ENCODE assay signal across 13 cellular contexts in the genomic region with DNA sequence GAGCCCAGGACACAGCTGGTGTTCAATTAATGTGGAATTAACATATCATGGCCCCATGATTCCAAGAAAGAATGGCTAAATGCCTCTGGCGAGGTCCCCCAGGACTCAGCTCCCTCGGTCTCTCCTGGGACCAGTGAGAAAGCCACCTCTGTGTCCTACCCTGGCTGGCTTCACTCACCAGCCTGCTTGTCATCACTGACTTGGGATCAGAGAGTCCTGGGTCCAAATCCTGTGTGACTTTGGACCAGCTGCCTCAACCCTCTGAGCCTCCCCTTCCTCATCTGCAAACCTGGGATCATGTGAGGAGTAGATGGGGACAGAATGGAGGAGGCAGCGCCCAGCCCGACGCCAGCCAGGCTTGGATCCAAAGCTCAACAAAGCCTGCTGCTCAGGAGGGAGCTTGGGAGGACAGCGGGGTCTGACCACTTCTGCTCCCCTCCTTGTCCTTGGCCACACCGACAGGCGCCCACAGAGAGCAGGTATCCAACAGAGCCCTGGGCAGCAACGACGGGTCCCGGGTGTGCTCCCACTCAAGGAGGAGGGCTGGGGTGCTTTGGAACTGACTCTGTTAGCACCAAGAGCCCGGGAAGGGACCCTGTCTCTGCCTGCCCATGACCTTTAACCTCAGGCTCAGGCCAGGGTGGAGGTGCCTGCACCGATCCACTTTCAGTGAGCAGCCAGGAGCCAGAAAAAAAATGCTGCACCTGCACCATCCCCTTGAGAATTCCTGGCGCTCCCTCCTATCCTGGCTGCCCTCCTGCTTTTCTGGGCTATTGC. TPM values are rescaled to one million over a fixed set of nuclear protein-coding genes. Genes with fewer than 3 reads are reported as not detected.
A peak's percentile ranks its signal among the peaks of the same experiment; 100 is the strongest.
DNase-seq lines count a peak whose midpoint lies in the region; ATAC-seq and TF ChIP-seq lines count a peak whose summit lies in the region.
"Had no signal": no experiment of that assay in that cellular context is flagged by ENCODE, and none has a peak within 500 bp of the region (broad histone marks: within the 10 kb centered on the region; RNA-seq: fewer than 3 reads in every experiment).

No MANE protein-coding gene starts in this region.

- H3K36me3 ChIP-seq in breast epithelium, result no peaks in the 10 kb centered on the region
- H3K36me3 ChIP-seq: tibial artery had no signal

- peaks cover 0 to 12% of the 10 kb centered on the region in 2 donors for H3K4me1 ChIP-seq in breast epithelium

- CTCF ChIA-PET in MCF 10A (lab: Yijun Ruan, JAX) (interaction anchor here (1.8 kb wide), 1 partner anchor 32 kb away, joined by 8 read pairs; no protein-coding TSS in a partner anchor), activated B cell treated with CpG ODN at 0.5 μM for 24 hours (lab: Charles Lee) (no interaction called here)

- peak overlapping the region; percentile 30 for H3K4me3 Mint-ChIP-seq in MCF 10A (ENCODE audit: unreplicated experiment)
- H3K4me3 Mint-ChIP-seq in activated B cell treated with CpG ODN at 0.5 μM for 24 hours, result no peak overlapping the region
- H3K4me3 Mint-ChIP-seq in T-helper 17 cell, result no peak overlapping the region

- ATAC-seq in activated B cell treated with CpG ODN at 0.5 μM for 24 hours (ENCODE audit: low read depth) (no peak), GM19395 (IDR thresholded peaks at IDR 0.05; ENCODE audit: unreplicated experiment) (no peak), T-helper 17 cell (no peak)

- H3K4me1 Mint-ChIP-seq in MCF 10A (ENCODE audit: insufficient read depth, unreplicated experiment) (peaks cover 8% of the 10 kb centered on the region), activated B cell treated with CpG ODN at 0.5 μM for 24 hours (peaks cover 29% of the 10 kb centered on the region), T-helper 17 cell (peaks cover 20% of the 10 kb centered on the region)

- no peak for TF ChIP-seq CTCF in MCF 10A (IDR thresholded peaks at IDR 0.05; ENCODE audit: unreplicated experiment)
- TF ChIP-seq CTCF in breast epithelium (IDR thresholded peaks at IDR 0.05), result no peak
- TF ChIP-seq CTCF in activated B cell treated with CpG ODN at 0.5 μM for 24 hours (IDR thresholded peaks at IDR 0.05), result no peak

- H3K9me3 Mint-ChIP-seq in MCF 10A (ENCODE audit: unreplicated experiment), result no peaks in the 10 kb centered on the region
- H3K9me3 Mint-ChIP-seq in activated B cell treated with CpG ODN at 0.5 μM for 24 hours, result no peaks in the 10 kb centered on the region

- H3K27me3 Mint-ChIP-seq in MCF 10A (ENCODE audit: insufficient read depth, unreplicated experiment) (no peaks in the 10 kb centered on the region), activated B cell treated with CpG ODN at 0.5 μM for 24 hours (peaks cover 11% of the 10 kb centered on the region), T-helper 17 cell (peaks cover 10% of the 10 kb centered on the region)

- TSS peak; percentile 7 for BruUV-seq in MCF 10A (replicated peaks; lab: Mats Ljungman, UMichigan)

- no peak overlapping the region for H3K27ac ChIP-seq in breast epithelium
- H3K27ac ChIP-seq: PC-9, tibial artery had no signal

- DNase-seq in MCF 10A (ENCODE audit: unreplicated experiment) (no peak), breast epithelium (ENCODE audit: low spot score in 2 of 2) (no peak), activated B cell treated with CpG ODN at 0.5 μM for 24 hours (no peak), islet precursor cell (peak; percentile 51), ureter (ENCODE audit: low spot score) (peak; percentile 39), T-helper 17 cell (no peak)
- DNase-seq in activated T-cell treated with anti-CD3 and anti-CD28 coated beads, Interleukin-2, amount 50 U/mL, for 48 hours, result no peak
- DNase-seq: DMS53, kidney, NCI-H524, PC-9, tibial artery had no signal

- H3K9me3 ChIP-seq in breast epithelium (no peaks in the 10 kb centered on the region), T-helper 17 cell (ENCODE audit: control insufficient read depth, low read length, poor library complexity, severe bottlenecking) (no peaks in the 10 kb centered on the region)
- H3K9me3 ChIP-seq: tibial artery had no signal

- TF ChIP-seq POLR2A in breast epithelium (IDR thresholded peaks at IDR 0.05), result no peak

- H3K27me3 ChIP-seq in breast epithelium, result peaks cover 4% of the 10 kb centered on the region in 2 donors

- POLR2A ChIA-PET in MCF 10A (lab: Yijun Ruan, JAX) (no interaction called here), activated B cell treated with CpG ODN at 0.5 μM for 24 hours (lab: Charles Lee) (no interaction called here)

- no peak overlapping the region for H3K27ac Mint-ChIP-seq in MCF 10A (ENCODE audit: low read depth, unreplicated experiment)
- peak overlapping the region; percentile 14 for H3K27ac Mint-ChIP-seq in activated B cell treated with CpG ODN at 0.5 μM for 24 hours
- no peak overlapping the region for H3K27ac Mint-ChIP-seq in T-helper 17 cell

- intact Hi-C loops in MCF 10A (cut with micrococcal nuclease), result no loop called here
- intact Hi-C loops in breast epithelium (cut with DNase I; ENCODE audit: low total_unique reads), result no loop called here
- intact Hi-C loops in activated B cell treated with CpG ODN at 0.5 μM for 24 hours (cut with micrococcal nuclease), result loop anchor here (1.0 kb wide), 1 partner anchor 68 kb away; a partner anchor contains a TSS

- H3K36me3 Mint-ChIP-seq in MCF 10A (ENCODE audit: insufficient read depth, unreplicated experiment) (peaks cover 15% of the 10 kb centered on the region), activated B cell treated with CpG ODN at 0.5 μM for 24 hours (ENCODE audit: low read depth) (no peaks in the 10 kb centered on the region), T-helper 17 cell (ENCODE audit: low read depth) (peaks cover 4% of the 10 kb centered on the region)

- no peak overlapping the region for H3K4me3 ChIP-seq in breast epithelium
- H3K4me3 ChIP-seq: PC-9, tibial artery had no signal

RNA-seq across cellular contexts. Expression of a gene that starts 3.2 kb away (rescaled TPM):
- total RNA-seq in MCF 10A (2022), result 14.0 and 14.6 TPM in 2 replicates
- under 1 TPM in 2 of 3 donors, not detected in 1; under 0.01 to 0.29 TPM for total RNA-seq in breast epithelium
- total RNA-seq in activated B cell treated with CpG ODN at 0.5 μM for 24 hours, result 0.69 and 0.89 TPM in 2 replicates
- 0.49 TPM for total RNA-seq in ureter
- total RNA-seq in T-helper 17 cell, result not detected

RNA-seq across cellular contexts. Expression of a gene that starts 11.5 kb away (rescaled TPM):
- total RNA-seq in MCF 10A (2022) (0.19 and 1.9 TPM in 2 replicates), breast epithelium (1 to 10 TPM; 1.8 to 3.5 (median 2.0) TPM), activated B cell treated with CpG ODN at 0.5 μM for 24 hours (not detected in 2 replicates), ureter (2.2 TPM), T-helper 17 cell (under 1 TPM in 1 of 2 donors, not detected in 1; 0.42 TPM)

RNA-seq across cellular contexts. Expression of a gene that starts 57.8 kb away (rescaled TPM):
- 245 and 247 TPM in 2 replicates for total RNA-seq in MCF 10A (2022)
- 100 to 1,000 TPM; 224 to 317 (median 281) TPM for total RNA-seq in breast epithelium
- total RNA-seq in activated B cell treated with CpG ODN at 0.5 μM for 24 hours, result 179 and 183 TPM in 2 replicates
- 186 TPM for total RNA-seq in ureter
- total RNA-seq in T-helper 17 cell, result 100 to 1,000 TPM; 210 to 230 TPM

Comparison
In these comparisons a context has a peak if more than half of its experiments do, and no peak if none do; other contexts are left out.
1. DNase-seq: peak in islet precursor cell (single experiment) and ureter (single experiment); none in MCF 10A (single experiment), breast epithelium (0 of 2), activated B cell treated with CpG ODN at 0.5 μM for 24 hours (single experiment), T-helper 17 cell (0 of 3) and activated T-cell treated with anti-CD3 and anti-CD28 coated beads, Interleukin-2, amount 50 U/mL, for 48 hours (0 of 2).